ENCODE assay signal across 8 cellular contexts in genomic region chr19:44753619-44753931, GRCh38. TPM values are rescaled to one million over a fixed set of nuclear protein-coding genes. Genes with fewer than 3 reads are reported as not detected.
A peak's percentile ranks its signal among the peaks of the same experiment; 100 is the strongest.
DNase-seq lines count a peak whose midpoint lies in the region; ATAC-seq lines count a peak whose summit lies in the region.

No MANE protein-coding gene starts in this region.

- H3K4me3 Mint-ChIP-seq in T-helper 2 cell treated with Interferon-gamma antibody and Interleukin-4, amounts not matched to agents 5 μg/mL and 100 μg/mL, for 36 hours, result peak overlapping the region; percentile 92
- H3K4me3 Mint-ChIP-seq in activated naive CD8-positive, alpha-beta T cell treated with anti-CD3 and anti-CD28 coated beads for 36 hours, result peak overlapping the region; percentile 92

- H3K4me1 ChIP-seq in iPS-18a (ENCODE audit: control insufficient read depth, low read depth, low read length), result peaks cover 25% of the 10 kb centered on the region
- peaks cover 77% of the 10 kb centered on the region for H3K4me1 ChIP-seq in stomach smooth muscle (ENCODE audit: control insufficient read depth, insufficient read depth, low read length)

- H3K9ac ChIP-seq in iPS-18a (ENCODE audit: low read length) (no peak overlapping the region), stomach smooth muscle (ENCODE audit: low read length in 2 of 2) (peak overlapping the region in 1 of 2 donors; percentile 84)

- no peaks in the 10 kb centered on the region for H3K36me3 ChIP-seq in iPS-18a (ENCODE audit: control insufficient read depth, low read depth, low read length)
- H3K36me3 ChIP-seq in stomach smooth muscle (ENCODE audit: control insufficient read depth in 2 of 2, insufficient read depth in 2 of 2, low read length in 2 of 2), result peaks cover 5 to 22% of the 10 kb centered on the region in 2 donors

- no peaks in the 10 kb centered on the region for H3K27me3 Mint-ChIP-seq in T-helper 2 cell treated with Interferon-gamma antibody and Interleukin-4, amounts not matched to agents 5 μg/mL and 100 μg/mL, for 36 hours (ENCODE audit: low read depth)
- peaks cover 3% of the 10 kb centered on the region for H3K27me3 Mint-ChIP-seq in activated naive CD8-positive, alpha-beta T cell treated with anti-CD3 and anti-CD28 coated beads for 36 hours

- no peak for ATAC-seq in HG02623 (IDR thresholded peaks at IDR 0.05; ENCODE audit: unreplicated experiment)

- in situ Hi-C loops in KBM-7 (cut with MboI; ENCODE audit: low pct_unique_long_range_greater_than_20kb, low sequenced_read_pairs), result no loop called here

- H3K27ac ChIP-seq in iPS-18a (ENCODE audit: low read length) (no peak overlapping the region), stomach smooth muscle (ENCODE audit: low read length) (peak overlapping the region; percentile 78)

- DNase-seq in T-helper 2 cell treated with Interferon-gamma antibody and Interleukin-4, amounts not matched to agents 5 μg/mL and 100 μg/mL, for 36 hours (ENCODE audit: low spot score), result no peak
- DNase-seq in T-helper 2 cell (no peak), KBM-7 (no peak), NCI-H748 (lab: John Stamatoyannopoulos, UW; ENCODE audit: unreplicated experiment) (no peak)
- DNase-seq in activated naive CD8-positive, alpha-beta T cell treated with anti-CD3 and anti-CD28 coated beads for 36 hours, result no peak

- H3K4me3 ChIP-seq in iPS-18a (ENCODE audit: low read length) (peak overlapping the region; percentile 59), stomach smooth muscle (ENCODE audit: low read length in 2 of 2) (peak overlapping the region; percentile 62 to 68)

- H3K36me3 Mint-ChIP-seq in T-helper 2 cell treated with Interferon-gamma antibody and Interleukin-4, amounts not matched to agents 5 μg/mL and 100 μg/mL, for 36 hours (ENCODE audit: low read depth), result peaks cover 68% of the 10 kb centered on the region
- H3K36me3 Mint-ChIP-seq in activated naive CD8-positive, alpha-beta T cell treated with anti-CD3 and anti-CD28 coated beads for 36 hours, result peaks cover 40% of the 10 kb centered on the region

- peak overlapping the region; percentile 94 for H3K27ac Mint-ChIP-seq in T-helper 2 cell treated with Interferon-gamma antibody and Interleukin-4, amounts not matched to agents 5 μg/mL and 100 μg/mL, for 36 hours
- peak overlapping the region; percentile 97 for H3K27ac Mint-ChIP-seq in activated naive CD8-positive, alpha-beta T cell treated with anti-CD3 and anti-CD28 coated beads for 36 hours

- H3K9me3 ChIP-seq in iPS-18a (ENCODE audit: control insufficient read depth, low read depth, low read length), result no peaks in the 10 kb centered on the region
- H3K9me3 ChIP-seq in stomach smooth muscle (ENCODE audit: control insufficient read depth in 2 of 2, low read length in 2 of 2), result no peaks in the 10 kb centered on the region

- peaks cover 45% of the 10 kb centered on the region for H3K4me1 Mint-ChIP-seq in T-helper 2 cell treated with Interferon-gamma antibody and Interleukin-4, amounts not matched to agents 5 μg/mL and 100 μg/mL, for 36 hours (ENCODE audit: low read depth)
- peaks cover 60% of the 10 kb centered on the region for H3K4me1 Mint-ChIP-seq in activated naive CD8-positive, alpha-beta T cell treated with anti-CD3 and anti-CD28 coated beads for 36 hours

- H3K9me3 Mint-ChIP-seq in T-helper 2 cell treated with Interferon-gamma antibody and Interleukin-4, amounts not matched to agents 5 μg/mL and 100 μg/mL, for 36 hours, result no peaks in the 10 kb centered on the region
- no peaks in the 10 kb centered on the region for H3K9me3 Mint-ChIP-seq in activated naive CD8-positive, alpha-beta T cell treated with anti-CD3 and anti-CD28 coated beads for 36 hours

- H3K27me3 ChIP-seq in iPS-18a (ENCODE audit: control insufficient read depth, insufficient read depth, low read length), result peaks cover 96% of the 10 kb centered on the region
- H3K27me3 ChIP-seq in stomach smooth muscle (ENCODE audit: control insufficient read depth in 1 of 2, insufficient read depth in 2 of 2, low read length in 2 of 2), result no peaks in the 10 kb centered on the region

RNA-seq across cellular contexts. Expression of gene BCL3, which starts 5.1 kb away (rescaled TPM):
- total RNA-seq in activated naive CD8-positive, alpha-beta T cell treated with anti-CD3 and anti-CD28 coated beads for 36 hours, result 10 to 100 TPM; 19.0 to 23.8 TPM

RNA-seq across cellular contexts. Expression of gene CBLC, which starts 24.1 kb away (rescaled TPM):
- not detected for total RNA-seq in activated naive CD8-positive, alpha-beta T cell treated with anti-CD3 and anti-CD28 coated beads for 36 hours

RNA-seq across cellular contexts. Expression of gene CEACAM16, which starts 54.6 kb away (rescaled TPM):
- total RNA-seq in activated naive CD8-positive, alpha-beta T cell treated with anti-CD3 and anti-CD28 coated beads for 36 hours, result not detected

RNA-seq across cellular contexts. Expression of gene BCAM, which starts 55.3 kb away (rescaled TPM):
- not detected for total RNA-seq in activated naive CD8-positive, alpha-beta T cell treated with anti-CD3 and anti-CD28 coated beads for 36 hours
